ENCODE assay signal across 25 cellular contexts in the genomic region with DNA sequence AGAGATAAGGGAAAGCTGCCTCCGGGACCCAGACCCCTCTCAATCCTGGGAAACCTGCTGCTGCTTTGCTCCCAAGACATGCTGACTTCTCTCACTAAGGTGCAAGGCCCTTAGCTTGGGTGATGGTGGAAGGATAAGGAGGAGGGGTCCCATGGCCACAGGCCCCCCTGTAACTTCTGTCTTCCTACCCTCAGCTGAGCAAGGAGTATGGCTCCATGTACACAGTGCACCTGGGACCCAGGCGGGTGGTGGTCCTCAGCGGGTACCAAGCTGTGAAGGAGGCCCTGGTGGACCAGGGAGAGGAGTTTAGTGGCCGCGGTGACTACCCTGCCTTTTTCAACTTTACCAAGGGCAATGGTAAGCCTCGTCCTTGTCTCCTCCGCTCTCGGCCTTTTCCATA. TPM values are rescaled to one million over a fixed set of nuclear protein-coding genes. Genes with fewer than 3 reads are reported as not detected.
DNase-seq lines count a peak whose midpoint lies in the region; ATAC-seq, FAIRE-seq and TF ChIP-seq lines count a peak whose summit lies in the region.
"Had no signal": no experiment of that assay in that cellular context is flagged by ENCODE, and none has a peak within 500 bp of the region (broad histone marks: within the 10 kb centered on the region; RNA-seq: fewer than 3 reads in every experiment).

No MANE protein-coding gene starts in this region.

- no peak for TF ChIP-seq EP300 in stomach (IDR thresholded peaks at IDR 0.05)

- no peaks in the 10 kb centered on the region for H3K4me1 ChIP-seq in kidney (ENCODE audit: control insufficient read depth in 1 of 2, insufficient read depth in 1 of 2, low read depth in 1 of 2, low read length in 2 of 2)
- H3K4me1 ChIP-seq in stomach = no peaks in the 10 kb centered on the region
- H3K4me1 ChIP-seq: HAP-1 had no signal

- intact Hi-C loops in kidney (cut with DNase I) = no loop called here
- intact Hi-C loops in stomach (cut with DNase I; ENCODE audit: low total_unique reads) = no loop called here

- no peaks in the 10 kb centered on the region for H3K36me3 ChIP-seq in kidney (ENCODE audit: control insufficient read depth in 1 of 2, insufficient read depth in 2 of 2, low read length in 2 of 2)
- no peaks in the 10 kb centered on the region for H3K36me3 ChIP-seq in stomach
- H3K36me3 ChIP-seq: HAP-1 had no signal

- H3K36me3 Mint-ChIP-seq in chondrocyte (ENCODE audit: low read depth) (no peaks in the 10 kb centered on the region), osteocyte (ENCODE audit: unreplicated experiment) (no peaks in the 10 kb centered on the region)
- H3K36me3 Mint-ChIP-seq: CD4-positive, alpha-beta memory T cell had no signal

- H3K4me1 Mint-ChIP-seq in chondrocyte (ENCODE audit: low read depth) = no peaks in the 10 kb centered on the region
- H3K4me1 Mint-ChIP-seq in osteocyte (ENCODE audit: unreplicated experiment) = no peaks in the 10 kb centered on the region
- H3K4me1 Mint-ChIP-seq: GM23338 had no signal

- H3K4me3 ChIP-seq in kidney (ENCODE audit: low read length in 2 of 2) (no peak overlapping the region), stomach (no peak overlapping the region)
- H3K4me3 ChIP-seq: GM23338, HAP-1 had no signal

- H3K27me3 ChIP-seq in stomach = peaks cover 0 to 29% (median 0%) of the 10 kb centered on the region in 3 donors

- H3K9me3 Mint-ChIP-seq in chondrocyte (ENCODE audit: low read depth) (no peaks in the 10 kb centered on the region), osteocyte (ENCODE audit: unreplicated experiment) (no peaks in the 10 kb centered on the region)
- H3K9me3 Mint-ChIP-seq: HFFc6 had no signal

- H3K27me3 Mint-ChIP-seq in chondrocyte (ENCODE audit: low read depth) = peaks cover 43% of the 10 kb centered on the region
- H3K27me3 Mint-ChIP-seq in osteocyte (ENCODE audit: unreplicated experiment) = peaks cover 13% of the 10 kb centered on the region

- FAIRE-seq in kidney (lab: Jason Lieb, UNC) = no peak
- FAIRE-seq: GM12891, GM18507 had no signal

- H3K9ac ChIP-seq in kidney (ENCODE audit: low read length in 2 of 2) = no peak overlapping the region

- H3K27ac ChIP-seq in kidney (ENCODE audit: low read depth in 2 of 2, low read length in 2 of 2) = no peak overlapping the region
- H3K27ac ChIP-seq in stomach = no peak overlapping the region

- no peak overlapping the region for H3K27ac Mint-ChIP-seq in chondrocyte (ENCODE audit: unreplicated experiment)
- no peak overlapping the region for H3K27ac Mint-ChIP-seq in osteocyte (ENCODE audit: unreplicated experiment)
- H3K27ac Mint-ChIP-seq: GM23338, HFFc6 had no signal

- no peaks in the 10 kb centered on the region for H3K9me3 ChIP-seq in kidney (ENCODE audit: control insufficient read depth in 1 of 2, low read length in 2 of 2)
- H3K9me3 ChIP-seq in stomach = no peaks in the 10 kb centered on the region
- H3K9me3 ChIP-seq: HAP-1 had no signal

- no peak for ATAC-seq in HG03520 (IDR thresholded peaks at IDR 0.05; ENCODE audit: unreplicated experiment)
- ATAC-seq: GM23338 had no signal

- TF ChIP-seq CTCF in chondrocyte (IDR thresholded peaks at IDR 0.05) = no peak
- no peak for TF ChIP-seq CTCF in kidney (IDR thresholded peaks at IDR 0.05; ENCODE audit: borderline replicate concordance, extremely low read depth, insufficient read depth)
- no peak for TF ChIP-seq CTCF in stomach (IDR thresholded peaks at IDR 0.05)
- TF ChIP-seq CTCF in osteocyte (IDR thresholded peaks at IDR 0.05) = no peak

- no peak for TF ChIP-seq POLR2A in stomach (IDR thresholded peaks at IDR 0.05)

- no peak overlapping the region for H3K4me3 Mint-ChIP-seq in chondrocyte (ENCODE audit: unreplicated experiment)
- no peak overlapping the region for H3K4me3 Mint-ChIP-seq in osteocyte (ENCODE audit: unreplicated experiment)
- H3K4me3 Mint-ChIP-seq: CD4-positive, alpha-beta memory T cell; GM23338; HFFc6 had no signal

- 75 to 91% (median 84%) methylated on average over 8 of the region's 8 CpGs for WGBS in stomach, 5 donors

- DNase-seq in activated effector memory CD4-positive, alpha-beta T cell treated with anti-CD3 and anti-CD28 coated beads, Interleukin-2, amount 50 U/mL, for 16 hours = peak; percentile 59
- DNase-seq in activated effector memory CD4-positive, alpha-beta T cell treated with Interleukin-2 at 50 U/mL for 16 hours = no peak
- DNase-seq in chondrocyte (ENCODE audit: low spot score) = peak; percentile 34
- DNase-seq in kidney = peak; percentile 31
- DNase-seq in stomach = peak; percentile 21
- no peak for DNase-seq in osteocyte (ENCODE audit: extremely low spot score, unreplicated experiment)
- DNase-seq: C1 segment of cervical spinal cord; Calu3; CD4-positive, alpha-beta memory T cell; COR-L47; DMS53; DMS79 treated with DMSO at 0.1 percent for 48 hours; GF-D8; HFFc6 had no signal

RNA-seq across cellular contexts. Expression of a gene that starts 2.0 kb away (rescaled TPM):
- total RNA-seq in chondrocyte = not detected in 3 replicates
- total RNA-seq in kidney = not detected
- not detected for polyA plus RNA-seq in kidney (ENCODE audit: insufficient read depth, low read depth, low replicate concordance)
- total RNA-seq in stomach = not detected
- polyA plus RNA-seq in stomach = under 1 TPM in 1 of 3 donors, not detected in 2; 0.30 TPM
- not detected in 2 replicates for total RNA-seq in osteocyte
- total RNA-seq: A172; A673; Calu3; CD4-positive, alpha-beta memory T cell; Daoy; G401; GM23338; H4; HFFc6 had no signal
- polyA plus RNA-seq: BJ; CD4-positive, alpha-beta memory T cell had no signal

RNA-seq across cellular contexts. Expression of a gene that starts 28.0 kb away (rescaled TPM):
- total RNA-seq in chondrocyte (not detected in 3 replicates), kidney (not detected), stomach (not detected), osteocyte (not detected in 2 replicates)
- polyA plus RNA-seq in kidney (ENCODE audit: insufficient read depth, low read depth, low replicate concordance) (not detected), stomach (not detected)
- total RNA-seq: A172; A673; Calu3; CD4-positive, alpha-beta memory T cell; Daoy; G401; H4; HFFc6 had no signal
- polyA plus RNA-seq: BJ; CD4-positive, alpha-beta memory T cell had no signal

Comparison
In these comparisons a context has a peak if more than half of its experiments do, and no peak if none do; other contexts are left out.
1. DNase-seq: peak in activated effector memory CD4-positive, alpha-beta T cell treated with anti-CD3 and anti-CD28 coated beads, Interleukin-2, amount 50 U/mL, for 16 hours (single experiment), chondrocyte (single experiment), kidney (single experiment) and stomach (single experiment); none in activated effector memory CD4-positive, alpha-beta T cell treated with Interleukin-2 at 50 U/mL for 16 hours (single experiment) and osteocyte (single experiment).